ENCODE assay signal across 12 cellular contexts in genomic region chr19:10855879-10856522, GRCh38. TPM values are rescaled to one million over a fixed set of nuclear protein-coding genes. Genes with fewer than 3 reads are reported as not detected.
DNase-seq lines count a peak whose midpoint lies in the region; FAIRE-seq and TF ChIP-seq lines count a peak whose summit lies in the region.
"Had no signal": no experiment of that assay in that cellular context is flagged by ENCODE, and none has a peak within 500 bp of the region (broad histone marks: within the 10 kb centered on the region; RNA-seq: fewer than 3 reads in every experiment).

No MANE protein-coding gene starts in this region.

- DNase-seq in NCI-H2227 (lab: John Stamatoyannopoulos, UW; ENCODE audit: unreplicated experiment), result peak; percentile 9
- DNase-seq in NCI-H2227 treated with DMSO at 0.1 percent for 48 hours (lab: John Stamatoyannopoulos, UW), result no peak
- DNase-seq in bronchial epithelial cell (ENCODE audit: low read depth), result peak; percentile 25
- DNase-seq in osteocyte (ENCODE audit: extremely low spot score, unreplicated experiment), result no peak
- DNase-seq in putamen (ENCODE audit: low spot score), result no peak
- no peak for DNase-seq in foreskin melanocyte
- no peak for DNase-seq in NCI-H345 treated with DMSO at 0.1 percent for 48 hours (lab: John Stamatoyannopoulos, UW; ENCODE audit: unreplicated experiment)

- no peaks in the 10 kb centered on the region for H3K27me3 ChIP-seq in bronchial epithelial cell (ENCODE audit: control insufficient read depth, insufficient read depth, low read length)
- H3K27me3 ChIP-seq: BLaER1 treated with 17β-estradiol and CSF1 and Interleukin-3, amounts not matched to agents 10 nM and 100 nM had no signal

- H3K27me3 Mint-ChIP-seq in osteocyte (ENCODE audit: unreplicated experiment), result no peaks in the 10 kb centered on the region

- no peaks in the 10 kb centered on the region for H3K36me3 ChIP-seq in bronchial epithelial cell (ENCODE audit: control insufficient read depth, insufficient read depth, low read length)

- H3K4me3 Mint-ChIP-seq in osteocyte (ENCODE audit: unreplicated experiment), result no peak overlapping the region
- H3K4me3 Mint-ChIP-seq: activated T-cell treated with anti-CD3 and anti-CD28 coated beads, Interleukin-2, amount 50 U/mL, for 72 hours had no signal

- no peaks in the 10 kb centered on the region for H3K36me3 Mint-ChIP-seq in osteocyte (ENCODE audit: unreplicated experiment)

- H3K9me3 Mint-ChIP-seq in osteocyte (ENCODE audit: unreplicated experiment), result no peaks in the 10 kb centered on the region
- H3K9me3 Mint-ChIP-seq: activated T-cell treated with anti-CD3 and anti-CD28 coated beads, Interleukin-2, amount 50 U/mL, for 72 hours had no signal

- H3K27ac Mint-ChIP-seq in osteocyte (ENCODE audit: unreplicated experiment), result no peak overlapping the region
- H3K27ac Mint-ChIP-seq: activated T-cell treated with anti-CD3 and anti-CD28 coated beads, Interleukin-2, amount 50 U/mL, for 72 hours had no signal

- TF ChIP-seq CTCF in LNCAP (IDR thresholded peaks at IDR 0.05), result peak; percentile 45
- peak; percentile 62 for TF ChIP-seq CTCF in bronchial epithelial cell (IDR thresholded peaks at IDR 0.05; ENCODE audit: insufficient read depth, low read length, severe bottlenecking)
- TF ChIP-seq CTCF in osteocyte (IDR thresholded peaks at IDR 0.05), result peak; percentile 53

- no peak overlapping the region for H3K4me3 ChIP-seq in bronchial epithelial cell (ENCODE audit: low read depth, low read length)
- H3K4me3 ChIP-seq: BLaER1 treated with 17β-estradiol and CSF1 and Interleukin-3, amounts not matched to agents 10 nM and 100 nM had no signal

- no peak for FAIRE-seq in bronchial epithelial cell (lab: Jason Lieb, UNC)
- FAIRE-seq: urothelium cell line had no signal

- peaks cover 4% of the 10 kb centered on the region for H3K4me1 Mint-ChIP-seq in osteocyte (ENCODE audit: unreplicated experiment)

RNA-seq across cellular contexts. Expression of gene C19orf38, which starts 7.8 kb away (rescaled TPM):
- total RNA-seq in bronchial epithelial cell (0.26 and 0.38 TPM in 2 replicates), osteocyte (0.27 TPM in 1 of 2 replicates, not detected in the other)
- total RNA-seq: HT1080 had no signal

RNA-seq across cellular contexts. Expression of gene CARM1, which starts 15.4 kb away (rescaled TPM):
- total RNA-seq in bronchial epithelial cell (9.2 and 14.3 TPM in 2 replicates), osteocyte (66.7 and 70.8 TPM in 2 replicates)

RNA-seq across cellular contexts. Expression of gene TMED1, which starts 20.0 kb away (rescaled TPM):
- total RNA-seq in bronchial epithelial cell (42.0 and 45.3 TPM in 2 replicates), osteocyte (33.6 and 35.5 TPM in 2 replicates)

Comparison
In these comparisons a context has a peak if more than half of its experiments do, and no peak if none do; other contexts are left out.
1. DNase-seq: peak in NCI-H2227 (single experiment) and bronchial epithelial cell (single experiment); none in NCI-H2227 treated with DMSO at 0.1 percent for 48 hours (single experiment), osteocyte (single experiment), putamen (single experiment), foreskin melanocyte (single experiment) and NCI-H345 treated with DMSO at 0.1 percent for 48 hours (single experiment).
2. Peak in every context shown above with its lines, with median percentiles within 50 percentile points of each other: CTCF ChIP-seq.